In genomic region chr2:121164042-121164441, GRCh38 we compare ENCODE assay signal across 31 cellular contexts.
"Had no signal": no experiment of that assay in that cellular context is flagged by ENCODE, and none has a peak within 500 bp of the region (broad histone marks: within the 10 kb centered on the region; RNA-seq: fewer than 3 reads in every experiment).

No MANE protein-coding gene starts in this region.

- H3K9ac ChIP-seq: neural progenitor cell, parathyroid adenoma had no signal

- H3K4me3 Mint-ChIP-seq: naive thymus-derived CD4-positive, alpha-beta T cell; natural killer cell; nephron; neural progenitor cell; stimulated activated memory B cell treated with anti-CD40 and anti-IgM and Interleukin-4, amounts not matched to agents 10 μg/mL and 1 μg/mL and 100 μg/mL, for 72 hours; stimulated activated naive CD8-positive, alpha-beta T cell treated with anti-CD3 and anti-CD28 coated beads, Interleukin-15, amount 100 ng/mL, for 72 hours; type B pancreatic cell had no signal

- H3K79me2 ChIP-seq: parathyroid adenoma had no signal

- H3K9me3 Mint-ChIP-seq: natural killer cell; stimulated activated memory B cell treated with anti-CD40 and anti-IgM and Interleukin-4, amounts not matched to agents 10 μg/mL and 1 μg/mL and 100 μg/mL, for 72 hours; type B pancreatic cell had no signal

- H3K4me1 Mint-ChIP-seq: naive thymus-derived CD4-positive, alpha-beta T cell; natural killer cell; nephron; stimulated activated memory B cell treated with anti-CD40 and anti-IgM and Interleukin-4, amounts not matched to agents 10 μg/mL and 1 μg/mL and 100 μg/mL, for 72 hours; stimulated activated naive CD8-positive, alpha-beta T cell treated with anti-CD3 and anti-CD28 coated beads, Interleukin-15, amount 100 ng/mL, for 72 hours had no signal

- H3K36me3 ChIP-seq: neural progenitor cell, ovary, spleen, suprapubic skin, tibial artery, transverse colon, upper lobe of right lung, vagina had no signal

- H3K27me3 ChIP-seq: neural progenitor cell, ovary, spleen, suprapubic skin, testis, tibial artery, transverse colon, upper lobe of right lung, vagina had no signal

- H3K36me3 Mint-ChIP-seq: naive thymus-derived CD4-positive, alpha-beta T cell; natural killer cell; neural progenitor cell; stimulated activated memory B cell treated with anti-CD40 and anti-IgM and Interleukin-4, amounts not matched to agents 10 μg/mL and 1 μg/mL and 100 μg/mL, for 72 hours; type B pancreatic cell had no signal

- H3K4me2 ChIP-seq: neural progenitor cell, smooth muscle cell had no signal

- DNase-seq: naive thymus-derived CD4-positive, alpha-beta T cell; natural killer cell; occipital lobe; ovary; psoas muscle; right cardiac atrium; spleen; stimulated activated CD4-positive, alpha-beta T cell treated with anti-CD3 and anti-CD28 coated beads, Interleukin-12 subunit alpha, Interleukin-12 subunit beta, amount 100 ng/mL, for 4 hours; stimulated activated CD4-positive, alpha-beta T cell treated with anti-CD3 and anti-CD28 coated beads, Interleukin-1b, Interleukin-23, amount 100 ng/mL, for 48 hours; stimulated activated CD4-positive, alpha-beta T cell treated with anti-CD3 and anti-CD28 coated beads, Interleukin-4, amount 100 ng/mL, for 1 hour; stimulated activated CD4-positive, alpha-beta T cell treated with anti-CD3 and anti-CD28 coated beads, Interleukin-4, amount 100 ng/mL, for 4 hours; stimulated activated CD8-positive, alpha-beta memory T cell treated with anti-CD3 and anti-CD28 coated beads, Interleukin-4, amount 100 ng/mL, for 48 hours; stimulated activated naive CD4-positive, alpha-beta T cell; stimulated activated naive CD8-positive, alpha-beta T cell treated with anti-CD3 and anti-CD28 coated beads, Interleukin-15, amount 100 ng/mL, for 72 hours; stimulated activated naive CD8-positive, alpha-beta T cell treated with anti-CD3 and anti-CD28 coated beads, Interleukin-15, Interleukin-2, amounts not matched to agents 100 U/mL and 50 U/mL, for 24 hours; substantia nigra; testis; tibial artery; transverse colon; upper lobe of right lung had no signal

- H2AFZ ChIP-seq: neural progenitor cell, parathyroid adenoma had no signal

- H3K27ac Mint-ChIP-seq: naive thymus-derived CD4-positive, alpha-beta T cell; natural killer cell; nephron; neural progenitor cell; progenitor cell of endocrine pancreas; stimulated activated memory B cell treated with anti-CD40 and anti-IgM and Interleukin-4, amounts not matched to agents 10 μg/mL and 1 μg/mL and 100 μg/mL, for 72 hours; stimulated activated naive CD8-positive, alpha-beta T cell treated with anti-CD3 and anti-CD28 coated beads, Interleukin-15, amount 100 ng/mL, for 72 hours; type B pancreatic cell had no signal

- H3K27me3 Mint-ChIP-seq: progenitor cell of endocrine pancreas; stimulated activated naive CD8-positive, alpha-beta T cell treated with anti-CD3 and anti-CD28 coated beads, Interleukin-15, amount 100 ng/mL, for 72 hours; type B pancreatic cell had no signal

- H3K4me1 ChIP-seq: neural progenitor cell, parathyroid adenoma, psoas muscle, spleen, suprapubic skin, testis, tibial artery, upper lobe of right lung, vagina had no signal

- ATAC-seq: naive thymus-derived CD4-positive, alpha-beta T cell; natural killer cell; psoas muscle; right cardiac atrium; sciatic nerve; stimulated activated memory B cell treated with anti-CD40 and anti-IgM and Interleukin-4, amounts not matched to agents 10 μg/mL and 1 μg/mL and 100 μg/mL, for 72 hours; stimulated activated naive CD8-positive, alpha-beta T cell treated with anti-CD3 and anti-CD28 coated beads, Interleukin-15, amount 100 ng/mL, for 72 hours; stimulated activated naive CD8-positive, alpha-beta T cell treated with anti-CD3 and anti-CD28 coated beads, Interleukin-15, Interleukin-2, amounts not matched to agents 100 U/mL and 50 U/mL, for 24 hours; upper lobe of right lung had no signal

- H3K9me3 ChIP-seq: ovary, testis, upper lobe of right lung, vagina had no signal

- H3K4me3 ChIP-seq: neural progenitor cell, ovary, psoas muscle, skin epidermis, smooth muscle cell, spleen, suprapubic skin, testis, tibial artery, transverse colon, upper lobe of right lung, vagina had no signal

- H3K27ac ChIP-seq: neural progenitor cell, ovary, parathyroid adenoma, psoas muscle, skin epidermis, spleen, suprapubic skin, testis, tibial artery, transverse colon, upper lobe of right lung, vagina had no signal
